Comparison of ENCODE assay signal across 1 cellular context in the genomic region with DNA sequence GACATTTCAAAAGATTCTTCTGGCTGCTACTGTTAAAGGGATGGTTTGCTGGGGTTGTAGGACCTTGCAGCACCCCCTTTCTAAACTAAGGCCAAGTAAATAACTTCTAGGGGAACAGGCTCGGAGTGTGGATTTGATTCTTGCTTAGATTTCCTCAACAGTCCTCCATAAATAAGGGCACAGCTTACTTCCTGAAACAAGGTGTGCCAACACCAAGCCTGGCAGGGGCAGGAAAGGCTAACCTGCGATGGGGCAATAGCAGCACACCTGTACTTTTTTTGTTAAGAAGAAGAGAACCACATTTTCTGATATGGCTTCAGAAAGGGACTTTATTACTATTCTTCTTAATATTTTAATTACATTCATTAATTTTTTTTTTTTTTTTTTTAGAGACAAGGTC.
TF ChIP-seq lines count a peak whose summit lies in the region.

No MANE protein-coding gene starts in this region.

TF ChIP-seq in GM23338, 12 proteins besides CTCF, POLR2A, EP300 and RAD21 (continued from another document):
- no peak for TF ChIP-seq EZH2phosphoT487 (IDR thresholded peaks at IDR 0.05; ENCODE audit: unreplicated experiment)
- TF ChIP-seq, protein P1, sequence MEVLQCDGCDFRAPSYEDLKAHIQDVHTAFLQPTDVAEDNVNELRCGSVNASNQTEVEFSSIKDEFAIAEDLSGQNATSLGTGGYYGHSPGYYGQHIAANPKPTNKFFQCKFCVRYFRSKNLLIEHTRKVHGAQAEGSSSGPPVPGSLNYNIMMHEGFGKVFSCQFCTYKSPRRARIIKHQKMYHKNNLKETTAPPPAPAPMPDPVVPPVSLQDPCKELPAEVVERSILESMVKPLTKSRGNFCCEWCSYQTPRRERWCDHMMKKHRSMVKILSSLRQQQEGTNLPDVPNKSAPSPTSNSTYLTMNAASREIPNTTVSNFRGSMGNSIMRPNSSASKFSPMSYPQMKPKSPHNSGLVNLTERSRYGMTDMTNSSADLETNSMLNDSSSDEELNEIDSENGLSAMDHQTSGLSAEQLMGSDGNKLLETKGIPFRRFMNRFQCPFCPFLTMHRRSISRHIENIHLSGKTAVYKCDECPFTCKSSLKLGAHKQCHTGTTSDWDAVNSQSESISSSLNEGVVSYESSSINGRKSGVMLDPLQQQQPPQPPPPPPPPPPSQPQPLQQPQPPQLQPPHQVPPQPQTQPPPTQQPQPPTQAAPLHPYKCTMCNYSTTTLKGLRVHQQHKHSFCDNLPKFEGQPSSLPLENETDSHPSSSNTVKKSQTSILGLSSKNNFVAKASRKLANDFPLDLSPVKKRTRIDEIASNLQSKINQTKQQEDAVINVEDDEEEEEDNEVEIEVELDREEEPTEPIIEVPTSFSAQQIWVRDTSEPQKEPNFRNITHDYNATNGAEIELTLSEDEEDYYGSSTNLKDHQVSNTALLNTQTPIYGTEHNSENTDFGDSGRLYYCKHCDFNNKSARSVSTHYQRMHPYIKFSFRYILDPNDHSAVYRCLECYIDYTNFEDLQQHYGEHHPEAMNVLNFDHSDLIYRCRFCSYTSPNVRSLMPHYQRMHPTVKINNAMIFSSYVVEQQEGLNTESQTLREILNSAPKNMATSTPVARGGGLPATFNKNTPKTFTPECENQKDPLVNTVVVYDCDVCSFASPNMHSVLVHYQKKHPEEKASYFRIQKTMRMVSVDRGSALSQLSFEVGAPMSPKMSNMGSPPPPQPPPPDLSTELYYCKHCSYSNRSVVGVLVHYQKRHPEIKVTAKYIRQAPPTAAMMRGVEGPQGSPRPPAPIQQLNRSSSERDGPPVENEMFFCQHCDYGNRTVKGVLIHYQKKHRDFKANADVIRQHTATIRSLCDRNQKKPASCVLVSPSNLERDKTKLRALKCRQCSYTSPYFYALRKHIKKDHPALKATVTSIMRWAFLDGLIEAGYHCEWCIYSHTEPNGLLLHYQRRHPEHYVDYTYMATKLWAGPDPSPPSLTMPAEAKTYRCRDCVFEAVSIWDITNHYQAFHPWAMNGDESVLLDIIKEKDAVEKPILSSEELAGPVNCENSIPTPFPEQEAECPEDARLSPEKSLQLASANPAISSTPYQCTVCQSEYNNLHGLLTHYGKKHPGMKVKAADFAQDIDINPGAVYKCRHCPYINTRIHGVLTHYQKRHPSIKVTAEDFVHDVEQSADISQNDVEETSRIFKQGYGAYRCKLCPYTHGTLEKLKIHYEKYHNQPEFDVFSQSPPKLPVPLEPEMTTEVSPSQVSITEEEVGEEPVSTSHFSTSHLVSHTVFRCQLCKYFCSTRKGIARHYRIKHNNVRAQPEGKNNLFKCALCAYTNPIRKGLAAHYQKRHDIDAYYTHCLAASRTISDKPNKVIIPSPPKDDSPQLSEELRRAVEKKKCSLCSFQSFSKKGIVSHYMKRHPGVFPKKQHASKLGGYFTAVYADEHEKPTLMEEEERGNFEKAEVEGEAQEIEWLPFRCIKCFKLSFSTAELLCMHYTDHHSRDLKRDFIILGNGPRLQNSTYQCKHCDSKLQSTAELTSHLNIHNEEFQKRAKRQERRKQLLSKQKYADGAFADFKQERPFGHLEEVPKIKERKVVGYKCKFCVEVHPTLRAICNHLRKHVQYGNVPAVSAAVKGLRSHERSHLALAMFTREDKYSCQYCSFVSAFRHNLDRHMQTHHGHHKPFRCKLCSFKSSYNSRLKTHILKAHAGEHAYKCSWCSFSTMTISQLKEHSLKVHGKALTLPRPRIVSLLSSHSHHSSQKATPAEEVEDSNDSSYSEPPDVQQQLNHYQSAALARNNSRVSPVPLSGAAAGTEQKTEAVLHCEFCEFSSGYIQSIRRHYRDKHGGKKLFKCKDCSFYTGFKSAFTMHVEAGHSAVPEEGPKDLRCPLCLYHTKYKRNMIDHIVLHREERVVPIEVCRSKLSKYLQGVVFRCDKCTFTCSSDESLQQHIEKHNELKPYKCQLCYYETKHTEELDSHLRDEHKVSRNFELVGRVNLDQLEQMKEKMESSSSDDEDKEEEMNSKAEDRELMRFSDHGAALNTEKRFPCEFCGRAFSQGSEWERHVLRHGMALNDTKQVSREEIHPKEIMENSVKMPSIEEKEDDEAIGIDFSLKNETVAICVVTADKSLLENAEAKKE (CRISPR knock-in tag; IDR thresholded peaks at IDR 0.05): no peak
- no peak for TF ChIP-seq NANOG (IDR thresholded peaks at IDR 0.05; ENCODE audit: borderline replicate concordance)
